ENCODE assay signal across 30 cellular contexts in the genomic region with DNA sequence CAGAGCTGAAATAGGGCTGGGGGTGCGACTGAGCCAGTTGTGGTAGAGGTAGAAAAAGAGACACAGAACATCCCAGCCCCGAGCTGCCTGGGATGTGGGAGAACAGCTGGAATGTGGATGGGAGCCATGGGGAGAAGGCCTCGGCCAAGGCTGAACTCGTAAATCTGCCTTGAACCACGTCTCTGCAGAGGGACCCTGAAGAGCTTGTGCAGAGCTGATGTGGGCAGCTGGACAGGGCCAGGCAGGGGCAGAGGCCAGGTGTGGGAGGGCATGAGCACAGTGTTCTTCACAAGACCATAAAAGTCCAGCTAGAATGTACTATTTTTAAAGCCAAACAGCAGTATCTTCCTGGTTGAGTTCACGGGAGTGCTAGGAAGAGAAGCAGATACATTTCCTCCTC. TPM values are rescaled to one million over a fixed set of nuclear protein-coding genes. Genes with fewer than 3 reads are reported as not detected.
"Had no signal": no experiment of that assay in that cellular context is flagged by ENCODE, and none has a peak within 500 bp of the region (broad histone marks: within the 10 kb centered on the region; RNA-seq: fewer than 3 reads in every experiment).

No MANE protein-coding gene starts in this region.

- H3K36me3 ChIP-seq: adrenal gland, breast epithelium, SJCRH30 had no signal

- H3K4me2 ChIP-seq: SK-N-SH had no signal

- H3K4me1 Mint-ChIP-seq: activated naive CD8-positive, alpha-beta T cell treated with anti-CD3 and anti-CD28 coated beads, Interleukin-2, amount 10 ng/mL, durations not matched to agents 7 days and 5 days had no signal

- H3K36me3 Mint-ChIP-seq: activated CD4-positive, alpha-beta memory T cell treated with anti-CD3 and anti-CD28 coated beads for 36 hours; activated naive CD8-positive, alpha-beta T cell treated with anti-CD3 and anti-CD28 coated beads, Interleukin-2, amount 10 ng/mL, durations not matched to agents 7 days and 5 days; WTC11 had no signal

- H3K9me3 ChIP-seq: adrenal gland, breast epithelium, SJCRH30, SK-N-SH had no signal

- H3K27me3 ChIP-seq: adrenal gland, breast epithelium had no signal

- ATAC-seq: WTC11 had no signal

- H3K9ac ChIP-seq: SK-N-SH had no signal

- H3K4me3 Mint-ChIP-seq: activated CD4-positive, alpha-beta memory T cell treated with anti-CD3 and anti-CD28 coated beads for 36 hours; activated naive CD8-positive, alpha-beta T cell treated with anti-CD3 and anti-CD28 coated beads, Interleukin-2, amount 10 ng/mL, durations not matched to agents 7 days and 5 days; T-helper 2 cell treated with Interferon-gamma antibody and Interleukin-4, amounts not matched to agents 5 μg/mL and 100 μg/mL, for 36 hours; WTC11 had no signal

- DNase-seq: activated CD4-positive, alpha-beta memory T cell treated with anti-CD3 and anti-CD28 coated beads for 36 hours; activated CD4-positive, alpha-beta T cell treated with anti-CD3 and anti-CD28 coated beads for 48 hours; activated CD4-positive, CD25-positive, alpha-beta regulatory T cell treated with anti-CD3 and anti-CD28 coated beads, Interleukin-2, amount 50 U/mL, for 72 hours; activated CD8-positive, alpha-beta memory T cell treated with anti-CD3 and anti-CD28 coated beads for 24 hours; activated naive CD4-positive, alpha-beta T cell treated with anti-CD3 and anti-CD28 coated beads, Interleukin-2, amount 50 U/mL, for 16 hours; activated naive CD8-positive, alpha-beta T cell treated with anti-CD3 and anti-CD28 coated beads, Interleukin-2, amount 10 ng/mL, durations not matched to agents 7 days and 5 days; activated T-cell treated with anti-CD3 and anti-CD28 coated beads for 4 hours; aorta; caudate nucleus; Kasumi-1; KBM-7; NCI-H1048; NCI-H1417; NCI-H2029; NCI-H2107; NCI-H345; NCI-H510A; NCI-H526 treated with DMSO at 0.1 percent for 48 hours; NCI-H82; Right ventricle myocardium superior; SJCRH30; SK-N-SH had no signal

- H3K4me1 ChIP-seq: breast epithelium, SJCRH30 had no signal

- H3K27ac Mint-ChIP-seq: activated CD4-positive, alpha-beta memory T cell treated with anti-CD3 and anti-CD28 coated beads for 36 hours; activated naive CD8-positive, alpha-beta T cell treated with anti-CD3 and anti-CD28 coated beads, Interleukin-2, amount 10 ng/mL, durations not matched to agents 7 days and 5 days; T-helper 2 cell treated with Interferon-gamma antibody and Interleukin-4, amounts not matched to agents 5 μg/mL and 100 μg/mL, for 36 hours; WTC11 had no signal

- H3K27ac ChIP-seq: adrenal gland, breast epithelium, RWPE1, SJCRH30 had no signal

- H3K4me3 ChIP-seq: adrenal gland, breast epithelium, SJCRH30 had no signal

- H3K9me3 Mint-ChIP-seq: activated CD4-positive, alpha-beta memory T cell treated with anti-CD3 and anti-CD28 coated beads for 36 hours; activated naive CD8-positive, alpha-beta T cell treated with anti-CD3 and anti-CD28 coated beads, Interleukin-2, amount 10 ng/mL, durations not matched to agents 7 days and 5 days; T-helper 2 cell treated with Interferon-gamma antibody and Interleukin-4, amounts not matched to agents 5 μg/mL and 100 μg/mL, for 36 hours; WTC11 had no signal

- H3K27me3 Mint-ChIP-seq: activated CD4-positive, alpha-beta memory T cell treated with anti-CD3 and anti-CD28 coated beads for 36 hours had no signal

RNA-seq across cellular contexts. Expression of a gene that starts 5.7 kb away (rescaled TPM):
- total RNA-seq: activated CD4-positive, alpha-beta memory T cell treated with anti-CD3 and anti-CD28 coated beads for 36 hours; activated naive CD8-positive, alpha-beta T cell treated with anti-CD3 and anti-CD28 coated beads, Interleukin-2, amount 10 ng/mL, durations not matched to agents 7 days and 5 days; breast epithelium; cerebellum; Right ventricle myocardium superior; SJCRH30 had no signal
- polyA plus RNA-seq: aorta, SK-N-SH had no signal

RNA-seq across cellular contexts. Expression of a gene that starts 15.3 kb away (rescaled TPM):
- total RNA-seq: activated CD4-positive, alpha-beta memory T cell treated with anti-CD3 and anti-CD28 coated beads for 36 hours; activated naive CD8-positive, alpha-beta T cell treated with anti-CD3 and anti-CD28 coated beads, Interleukin-2, amount 10 ng/mL, durations not matched to agents 7 days and 5 days; adrenal gland; aorta; breast epithelium; cerebellum; OCI-LY7; Right ventricle myocardium superior; SJCRH30; T-helper 1 cell treated with Interleukin-12 subunit alpha and Interleukin-12 subunit beta and Interleukin-4 antibody, amounts not matched to agents 30 ng/mL and 1 ng/mL, for 36 hours; WTC11 had no signal
- polyA plus RNA-seq: adrenal gland, aorta, SK-N-SH had no signal

RNA-seq across cellular contexts. Expression of a gene that starts 30.9 kb away (rescaled TPM):
- total RNA-seq: OCI-LY7, SJCRH30 had no signal

RNA-seq across cellular contexts. Expression of a gene that starts 35.6 kb away (rescaled TPM):
- total RNA-seq: OCI-LY7, SJCRH30 had no signal
